Comparison of ENCODE assay signal across 10 cellular contexts in the genomic region with DNA sequence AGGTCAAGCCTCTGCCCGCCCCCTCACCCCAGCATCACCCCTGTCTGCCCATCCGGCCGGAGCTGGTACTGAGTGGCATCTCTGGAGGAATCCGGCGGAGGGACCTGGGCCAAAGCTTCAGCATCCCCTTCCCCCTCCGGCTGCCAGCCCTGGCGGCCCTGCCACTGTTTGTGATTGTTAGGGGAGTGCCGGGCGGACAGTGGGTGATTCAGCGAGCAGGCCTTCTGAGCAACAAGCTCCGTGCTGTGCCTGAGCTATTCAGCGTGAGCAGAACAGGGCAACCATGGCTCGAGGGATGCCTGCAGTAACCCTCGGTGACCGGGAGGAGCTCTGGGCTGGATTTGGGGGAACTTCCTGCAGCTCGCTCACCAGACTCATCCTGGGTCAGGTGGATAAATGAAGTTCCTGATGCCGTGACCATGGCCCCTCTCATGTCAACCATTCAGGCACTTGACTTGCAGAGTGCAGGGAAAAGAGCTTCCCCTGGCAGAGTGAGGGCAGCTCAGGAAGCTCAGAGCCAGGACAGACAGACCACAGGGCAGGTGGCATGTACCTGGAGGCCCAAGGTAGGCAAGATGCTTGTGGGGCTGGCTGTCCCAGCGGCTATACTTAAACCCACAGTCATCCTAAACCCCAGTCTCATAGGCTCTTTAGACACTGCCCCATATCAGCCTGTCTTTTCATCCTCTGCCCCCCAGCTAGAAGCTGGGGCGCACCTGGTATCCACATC. TPM values are rescaled to one million over a fixed set of nuclear protein-coding genes. Genes with fewer than 3 reads are reported as not detected.
A peak's percentile ranks its signal among the peaks of the same experiment; 100 is the strongest.
DNase-seq lines count a peak whose midpoint lies in the region; ATAC-seq and TF ChIP-seq lines count a peak whose summit lies in the region.
"Had no signal": no experiment of that assay in that cellular context is flagged by ENCODE, and none has a peak within 500 bp of the region (broad histone marks: within the 10 kb centered on the region; RNA-seq: fewer than 3 reads in every experiment).

No MANE protein-coding gene starts in this region.

- ATAC-seq in lower lobe of right lung: no peak

- H3K4me1 ChIP-seq in colonic mucosa: peaks cover 3% of the 10 kb centered on the region
- H3K4me1 ChIP-seq in lower lobe of right lung: no peaks in the 10 kb centered on the region

- no peak overlapping the region for H3K4me3 ChIP-seq in fibroblast of pulmonary artery (replicated peaks; ENCODE audit: low read depth, low read length)
- H3K4me3 ChIP-seq in colonic mucosa: no peak overlapping the region
- no peak overlapping the region for H3K4me3 ChIP-seq in lower lobe of right lung

- intact Hi-C loops in colonic mucosa (cut with DNase I) (no loop called here), lower lobe of right lung (cut with DNase I) (no loop called here)

- H3K27ac ChIP-seq in colonic mucosa (no peak overlapping the region), lower lobe of right lung (no peak overlapping the region)

- H3K36me3 ChIP-seq in colonic mucosa: no peaks in the 10 kb centered on the region
- no peaks in the 10 kb centered on the region for H3K36me3 ChIP-seq in lower lobe of right lung

- H3K27me3 ChIP-seq in colonic mucosa (no peaks in the 10 kb centered on the region), lower lobe of right lung (ENCODE audit: low read depth) (no peaks in the 10 kb centered on the region)

- DNase-seq in EH (ENCODE audit: low read depth) (peak; percentile 76), SW480 (ENCODE audit: low spot score) (peak; percentile 36), fibroblast of pulmonary artery (ENCODE audit: low read depth) (peak; percentile 56), retina (peak; percentile 45), OCI-M2 (lab: John Stamatoyannopoulos, UW; ENCODE audit: unreplicated experiment) (no peak), colonic mucosa (no peak), lower lobe of right lung (no peak)
- DNase-seq in activated CD8-positive, alpha-beta memory T cell treated with anti-CD3 and anti-CD28 coated beads, Interleukin-2, amount 50 U/mL, for 4 hours: no peak
- DNase-seq: NCI-H1092 treated with DMSO at 0.1 percent for 48 hours had no signal

- H3K9me3 ChIP-seq in colonic mucosa (no peaks in the 10 kb centered on the region), lower lobe of right lung (peaks cover 6% of the 10 kb centered on the region)

- H3K9ac ChIP-seq in colonic mucosa (ENCODE audit: low read depth in 2 of 2, low read length in 2 of 2): no peak overlapping the region

- TF ChIP-seq CTCF in fibroblast of pulmonary artery (IDR thresholded peaks at IDR 0.05; ENCODE audit: low read length, missing control alignments) (peak; percentile 26), colonic mucosa (IDR thresholded peaks at IDR 0.05) (no peak), lower lobe of right lung (IDR thresholded peaks at IDR 0.05) (no peak)

RNA-seq across cellular contexts. Expression of gene MLKL, which starts 24.3 kb away (rescaled TPM):
- total RNA-seq in colonic mucosa (10 to 100 TPM; 13.9 to 25.1 TPM), lower lobe of right lung (36.7 TPM)

RNA-seq across cellular contexts. Expression of gene FA2H, which starts 49.6 kb away (rescaled TPM):
- 10 to 100 TPM; 51.0 to 75.7 TPM for total RNA-seq in colonic mucosa
- 2.5 TPM for total RNA-seq in lower lobe of right lung
- total RNA-seq: SK-MEL-5 had no signal

RNA-seq across cellular contexts. Expression of gene RFWD3, which starts 58.3 kb away (rescaled TPM):
- 10 to 100 TPM; 23.2 to 45.7 TPM for total RNA-seq in colonic mucosa
- total RNA-seq in lower lobe of right lung: 22.5 TPM

Comparison
In these comparisons a context has a peak if more than half of its experiments do, and no peak if none do; other contexts are left out.
1. DNase-seq: peak in EH (single experiment), SW480 (single experiment), fibroblast of pulmonary artery (single experiment) and retina (single experiment); none in activated CD8-positive, alpha-beta memory T cell treated with anti-CD3 and anti-CD28 coated beads, Interleukin-2, amount 50 U/mL, for 4 hours (single experiment), OCI-M2 (single experiment), colonic mucosa (single experiment) and lower lobe of right lung (single experiment).
2. RNA of gene FA2H, which starts 49.6 kb away (total RNA-seq): 51.0 to 75.7 TPM in colonic mucosa; 2.5 TPM in lower lobe of right lung (single experiment); every median in the first group is over 10 times any median in the second.